Comparison of ENCODE assay signal across 31 cellular contexts in the genomic region with DNA sequence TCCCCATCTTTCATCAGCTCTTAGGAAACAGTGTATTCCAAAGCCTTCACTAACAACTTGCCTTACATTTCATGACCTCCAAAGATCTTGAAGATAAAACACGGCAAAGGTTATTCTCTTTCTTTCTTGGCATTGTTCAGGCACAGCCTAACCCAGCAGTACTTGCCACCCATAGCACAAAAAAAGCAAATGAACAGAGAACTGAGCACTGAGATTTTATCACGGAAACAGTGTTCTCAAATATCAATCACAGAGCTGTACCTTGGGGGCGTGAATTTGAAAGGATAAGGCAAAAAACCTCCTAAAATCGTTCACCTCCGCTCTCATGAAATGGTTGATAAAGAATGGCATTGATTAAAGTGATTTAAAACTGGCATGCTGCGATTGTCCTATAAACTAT. TPM values are rescaled to one million over a fixed set of nuclear protein-coding genes. Genes with fewer than 3 reads are reported as not detected.
"Had no signal": no experiment of that assay in that cellular context is flagged by ENCODE, and none has a peak within 500 bp of the region (broad histone marks: within the 10 kb centered on the region; RNA-seq: fewer than 3 reads in every experiment).

No MANE protein-coding gene starts in this region.

- H3K9me3 ChIP-seq: heart left ventricle, left ventricle myocardium inferior, right atrium auricular region, sigmoid colon, testis, tibial nerve, upper lobe of right lung, vagina had no signal

- H3K36me3 ChIP-seq: heart left ventricle, left ventricle myocardium inferior, right atrium auricular region, sigmoid colon, tibial nerve, upper lobe of right lung, vagina had no signal

- H3K27ac ChIP-seq: dorsolateral prefrontal cortex, heart left ventricle, left ventricle myocardium inferior, right atrium auricular region, sigmoid colon, skin epidermis, testis, tibial nerve, upper lobe of right lung, vagina had no signal

- FAIRE-seq: endometrium, frontal cortex had no signal

- H3K27me3 Mint-ChIP-seq: naive B cell; stimulated activated naive B cell treated with anti-CD40 and anti-IgM and Interleukin-4, amounts not matched to agents 10 μg/mL and 1 μg/mL and 100 μg/mL, for 72 hours; stimulated activated naive CD8-positive, alpha-beta T cell treated with anti-CD3 and anti-CD28 coated beads, Interleukin-15, amount 100 ng/mL, for 72 hours had no signal

- DNase-seq: cortex of kidney; dorsolateral prefrontal cortex; effector CD8-positive, alpha-beta T cell; heart left ventricle; hippocampal formation; islet precursor cell; left ventricle myocardium inferior; mesenchymal stem cell; naive B cell; posterior cingulate gyrus; sigmoid colon; stimulated activated CD4-positive, alpha-beta T cell treated with anti-CD3 and anti-CD28 coated beads, Interleukin-2, amount 100 ng/mL, for 24 hours; stimulated activated CD4-positive, alpha-beta T cell treated with anti-CD3 and anti-CD28 coated beads, Interleukin-4, amount 100 ng/mL, for 4 hours; stimulated activated naive B cell treated with anti-CD40 and anti-IgM and Interleukin-4, amounts not matched to agents 10 μg/mL and 1 μg/mL and 100 μg/mL, for 72 hours; stimulated activated naive CD8-positive, alpha-beta T cell treated with anti-CD3 and anti-CD28 coated beads, Interleukin-15, amount 100 ng/mL, for 72 hours; testis; upper lobe of right lung had no signal

- H3K27ac Mint-ChIP-seq: naive B cell; stimulated activated naive B cell treated with anti-CD40 and anti-IgM and Interleukin-4, amounts not matched to agents 10 μg/mL and 1 μg/mL and 100 μg/mL, for 72 hours; stimulated activated naive CD8-positive, alpha-beta T cell treated with anti-CD3 and anti-CD28 coated beads, Interleukin-15, amount 100 ng/mL, for 72 hours had no signal

- H3K9me3 Mint-ChIP-seq: nephron; stimulated activated naive CD8-positive, alpha-beta T cell treated with anti-CD3 and anti-CD28 coated beads, Interleukin-15, amount 100 ng/mL, for 72 hours had no signal

- H3K27me3 ChIP-seq: dorsolateral prefrontal cortex, heart left ventricle, right atrium auricular region, sigmoid colon, testis, tibial nerve, upper lobe of right lung, vagina had no signal

- H3K4me1 ChIP-seq: left ventricle myocardium inferior, right atrium auricular region, sigmoid colon, testis, tibial nerve, upper lobe of right lung, vagina had no signal

- H3K4me3 Mint-ChIP-seq: naive B cell; nephron; stimulated activated naive B cell treated with anti-CD40 and anti-IgM and Interleukin-4, amounts not matched to agents 10 μg/mL and 1 μg/mL and 100 μg/mL, for 72 hours; stimulated activated naive CD8-positive, alpha-beta T cell treated with anti-CD3 and anti-CD28 coated beads, Interleukin-15, amount 100 ng/mL, for 72 hours had no signal

- H3K4me3 ChIP-seq: dorsolateral prefrontal cortex, heart left ventricle, left ventricle myocardium inferior, lung, right atrium auricular region, sigmoid colon, skin epidermis, testis, tibial nerve, upper lobe of right lung, vagina had no signal

- ATAC-seq: esophagus mucosa; heart left ventricle; stimulated activated naive B cell treated with anti-CD40 and anti-IgM and Interleukin-4, amounts not matched to agents 10 μg/mL and 1 μg/mL and 100 μg/mL, for 72 hours; stimulated activated naive CD8-positive, alpha-beta T cell treated with anti-CD3 and anti-CD28 coated beads, Interleukin-15, amount 100 ng/mL, for 72 hours; upper lobe of right lung had no signal

- H3K4me1 Mint-ChIP-seq: nephron; stimulated activated naive CD8-positive, alpha-beta T cell treated with anti-CD3 and anti-CD28 coated beads, Interleukin-15, amount 100 ng/mL, for 72 hours had no signal

RNA-seq across cellular contexts. Expression of gene KCNV2, which starts 16.9 kb away (rescaled TPM):
- total RNA-seq: esophagus mucosa, fibroblast of lung, frontal cortex, glomerular endothelial cell, heart left ventricle, left ventricle myocardium inferior, lung, omental fat pad, pulmonary artery endothelial cell, right atrium auricular region, sigmoid colon, subcutaneous adipose tissue, tibial nerve, upper lobe of right lung, vagina had no signal
- polyA plus RNA-seq: fibroblast of lung, heart left ventricle, lung, sigmoid colon had no signal
